ENCODE assay signal across 17 cellular contexts in genomic region chr4:138706206-138706605, GRCh38.
DNase-seq lines count a peak whose midpoint lies in the region; FAIRE-seq and TF ChIP-seq lines count a peak whose summit lies in the region.
"Had no signal": no experiment of that assay in that cellular context is flagged by ENCODE, and none has a peak within 500 bp of the region (broad histone marks: within the 10 kb centered on the region; RNA-seq: fewer than 3 reads in every experiment).

No MANE protein-coding gene starts in this region.

- H3K36me3 ChIP-seq in vagina, result no peaks in the 10 kb centered on the region
- H3K36me3 ChIP-seq: BLaER1 had no signal

- FAIRE-seq in RCC 7860 (lab: Jason Lieb, UNC) (peak; percentile 81), D721Med (lab: Jason Lieb, UNC) (no peak)

- TF ChIP-seq POLR2A in vagina (IDR thresholded peaks at IDR 0.05), result no peak

- no peak overlapping the region for H3K27ac ChIP-seq in vagina
- H3K27ac ChIP-seq: BLaER1, HL-60 had no signal

- TF ChIP-seq CTCF in astrocyte of the spinal cord (IDR thresholded peaks at IDR 0.05; ENCODE audit: low read depth, low read length) (no peak), fibroblast of the aortic adventitia (IDR thresholded peaks at IDR 0.05; ENCODE audit: insufficient read depth, low read length) (no peak), D721Med (IDR thresholded peaks at IDR 0.05; ENCODE audit: insufficient read depth, missing control alignments) (no peak), vagina (IDR thresholded peaks at IDR 0.05) (no peak)

- H3K9me3 ChIP-seq in vagina, result no peaks in the 10 kb centered on the region
- H3K9me3 ChIP-seq: BLaER1, Caco-2 had no signal

- no peak for DNase-seq in RCC 7860 (ENCODE audit: low spot score)
- peak; percentile 14 for DNase-seq in astrocyte of the spinal cord (ENCODE audit: low read depth, low spot score)
- DNase-seq in fibroblast of the aortic adventitia (ENCODE audit: low read depth), result peak; percentile 34
- DNase-seq in renal cortical epithelial cell (ENCODE audit: low read depth), result peak; percentile 80
- DNase-seq in D721Med (ENCODE audit: insufficient read length, low spot score), result no peak
- DNase-seq in A172 (ENCODE audit: low spot score), result no peak
- no peak for DNase-seq in NCI-H1417 treated with DMSO at 0.1 percent for 48 hours (lab: John Stamatoyannopoulos, UW)
- no peak for DNase-seq in vagina (ENCODE audit: extremely low spot score in 2 of 2)
- DNase-seq: AML-193; Caco-2; CD8-positive, alpha-beta memory T cell; DMS53; GF-D8; H7 had no signal

- in situ Hi-C loops in astrocyte of the spinal cord (cut with HindIII; ENCODE audit: low sequenced_read_pairs), result no loop called here

- H3K4me3 ChIP-seq in astrocyte of the spinal cord (ENCODE audit: low read depth, low read length), result no peak overlapping the region
- H3K4me3 ChIP-seq in fibroblast of the aortic adventitia (ENCODE audit: low read depth, low read length), result no peak overlapping the region
- H3K4me3 ChIP-seq in vagina, result no peak overlapping the region
- H3K4me3 ChIP-seq: BLaER1, GM23338 had no signal

- intact Hi-C loops in vagina (cut with DNase I), result loop anchor here (1.0 kb wide), 1 partner anchor 26 kb away; no protein-coding TSS in a partner anchor

- H3K27me3 ChIP-seq in vagina, result no peaks in the 10 kb centered on the region
- H3K27me3 ChIP-seq: BLaER1 had no signal

- H3K4me1 ChIP-seq in vagina, result no peaks in the 10 kb centered on the region
- H3K4me1 ChIP-seq: BLaER1, Caco-2 had no signal

Comparison
In these comparisons a context has a peak if more than half of its experiments do, and no peak if none do; other contexts are left out.
1. DNase-seq: peak in astrocyte of the spinal cord (single experiment), fibroblast of the aortic adventitia (single experiment) and renal cortical epithelial cell (single experiment); none in RCC 7860 (single experiment), D721Med (single experiment), A172 (single experiment), NCI-H1417 treated with DMSO at 0.1 percent for 48 hours (single experiment) and vagina (0 of 2).